Comparison of ENCODE assay signal across 17 cellular contexts in genomic region chr14:92578511-92578910, GRCh38.
DNase-seq lines count a peak whose midpoint lies in the region; FAIRE-seq and TF ChIP-seq lines count a peak whose summit lies in the region.
"Had no signal": no experiment of that assay in that cellular context is flagged by ENCODE, and none has a peak within 500 bp of the region (broad histone marks: within the 10 kb centered on the region; RNA-seq: fewer than 3 reads in every experiment).

No MANE protein-coding gene starts in this region.

- H3K36me3 Mint-ChIP-seq in immature natural killer cell = peaks cover 37 to 51% (median 43%) of the 10 kb centered on the region in 3 donors

- H3K9me3 ChIP-seq in ascending aorta = no peaks in the 10 kb centered on the region
- H3K9me3 ChIP-seq in sigmoid colon = no peaks in the 10 kb centered on the region
- H3K9me3 ChIP-seq: thyroid gland had no signal

- H3K27me3 Mint-ChIP-seq in immature natural killer cell (ENCODE audit: low read depth in 3 of 3) = peaks cover 6 to 24% (median 17%) of the 10 kb centered on the region in 3 donors

- H3K4me3 ChIP-seq in ascending aorta (no peak overlapping the region), sigmoid colon (no peak overlapping the region)
- H3K4me3 ChIP-seq: dorsolateral prefrontal cortex, thyroid gland had no signal

- no peaks in the 10 kb centered on the region for H3K9me3 Mint-ChIP-seq in immature natural killer cell

- TF ChIP-seq CTCF in AG09319 (IDR thresholded peaks at IDR 0.05; ENCODE audit: low read depth, low read length) = no peak
- no peak for TF ChIP-seq CTCF in ascending aorta (IDR thresholded peaks at IDR 0.05)
- TF ChIP-seq CTCF in sigmoid colon (IDR thresholded peaks at IDR 0.05) = no peak

- DNase-seq in AG09319 (ENCODE audit: extremely low read depth, low read depth) (peak; percentile 60), GM04504 (ENCODE audit: low read depth) (peak; percentile 24), ascending aorta (ENCODE audit: low spot score in 2 of 2) (peak; percentile 66 to 90), immature natural killer cell (no peak), inferior parietal cortex (ENCODE audit: extremely low spot score) (no peak), frontal cortex (ENCODE audit: low spot score in 2 of 2) (no peak), hippocampal formation (lab: John Stamatoyannopoulos, UW) (no peak), sigmoid colon (no peak)
- DNase-seq: activated CD4-positive, CD25-positive, alpha-beta regulatory T cell treated with anti-CD3 and anti-CD28 coated beads, Interleukin-2, amount 50 U/mL, for 72 hours; C1 segment of cervical spinal cord; dorsolateral prefrontal cortex; NCI-H187; NCI-H524 treated with DMSO at 0.1 percent for 48 hours; stimulated activated CD4-positive, alpha-beta T cell treated with anti-CD3 and anti-CD28 coated beads, Interleukin-12 subunit alpha, Interleukin-12 subunit beta, amount 100 ng/mL, for 4 hours; thyroid gland had no signal

- H3K4me1 ChIP-seq in ascending aorta (peaks cover 0 to 6% of the 10 kb centered on the region in 2 donors), sigmoid colon (peaks cover 0 to 38% (median 13%) of the 10 kb centered on the region in 4 donors)
- H3K4me1 ChIP-seq: thyroid gland had no signal

- H3K27ac ChIP-seq in ascending aorta (peak overlapping the region; percentile 66 to 74), sigmoid colon (peak overlapping the region in 2 of 4 donors; percentile 42 to 58)
- H3K27ac ChIP-seq: dorsolateral prefrontal cortex, thyroid gland had no signal

- no peak for TF ChIP-seq POLR2A in sigmoid colon (IDR thresholded peaks at IDR 0.05)

- intact Hi-C loops in ascending aorta (cut with DNase I) (loop anchor here (2.0 kb wide), 1 partner anchor 26 kb away; no protein-coding TSS in a partner anchor), sigmoid colon (cut with DNase I) (no loop called here)

- H3K27ac Mint-ChIP-seq in immature natural killer cell = peak overlapping the region; percentile 90 to 98 (median 94)
- H3K27ac Mint-ChIP-seq: mesothelial cell of epicardium had no signal

- no peak for FAIRE-seq in frontal cortex (lab: Jason Lieb, UNC)
- FAIRE-seq: GM12891 had no signal

- peaks cover 91 to 99% of the 10 kb centered on the region in 2 donors for H3K4me1 Mint-ChIP-seq in immature natural killer cell
- H3K4me1 Mint-ChIP-seq: mesothelial cell of epicardium had no signal

- H3K4me3 Mint-ChIP-seq in immature natural killer cell = peak overlapping the region; percentile 29 to 92 (median 57)
- H3K4me3 Mint-ChIP-seq: mesothelial cell of epicardium had no signal

- no peaks in the 10 kb centered on the region for H3K27me3 ChIP-seq in ascending aorta
- no peaks in the 10 kb centered on the region for H3K27me3 ChIP-seq in sigmoid colon
- H3K27me3 ChIP-seq: dorsolateral prefrontal cortex, thyroid gland had no signal

- no peak for TF ChIP-seq EP300 in sigmoid colon (IDR thresholded peaks at IDR 0.05)

- H3K36me3 ChIP-seq in ascending aorta = peaks cover 10 to 15% of the 10 kb centered on the region in 2 donors
- peaks cover 0 to 58% (median 18%) of the 10 kb centered on the region in 4 donors for H3K36me3 ChIP-seq in sigmoid colon
- H3K36me3 ChIP-seq: thyroid gland had no signal

- 94 to 97% methylated on average over 3 of the region's 3 CpGs for WGBS in sigmoid colon, 2 donors

Comparison
In these comparisons a context has a peak if more than half of its experiments do, and no peak if none do; other contexts are left out.
1. DNase-seq: peak in AG09319 (single experiment), GM04504 (single experiment) and ascending aorta (2 of 2); none in immature natural killer cell (0 of 3), inferior parietal cortex (single experiment), frontal cortex (0 of 2), hippocampal formation (0 of 2) and sigmoid colon (single experiment).